Comparison of ENCODE assay signal across 22 cellular contexts in the genomic region with DNA sequence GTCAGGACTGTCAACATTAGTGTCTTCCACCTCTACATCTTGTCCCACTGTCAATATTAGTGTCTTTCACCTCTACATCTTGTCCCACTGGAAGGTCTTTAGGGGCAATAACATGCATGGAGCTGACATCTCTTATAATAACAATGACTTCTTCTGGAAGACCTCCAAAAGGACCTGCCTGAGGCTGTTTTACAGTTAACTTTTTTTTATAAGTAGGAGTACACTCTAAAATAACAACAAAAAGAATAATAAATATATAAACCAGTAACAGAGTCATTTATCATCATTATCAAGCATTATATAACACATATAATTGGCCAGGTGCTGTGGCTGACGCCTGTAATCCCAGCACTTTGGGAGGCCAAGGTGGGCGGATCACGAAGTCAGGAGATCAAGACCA.
"Had no signal": no experiment of that assay in that cellular context is flagged by ENCODE, and none has a peak within 500 bp of the region (broad histone marks: within the 10 kb centered on the region; RNA-seq: fewer than 3 reads in every experiment).

No MANE protein-coding gene starts in this region.

- ATAC-seq: K562, Panc1, SK-N-SH treated with all-trans-retinoic acid at 6 μM for 48 hours, T-helper 17 cell had no signal

- H3K4me3 ChIP-seq: K562, SJCRH30 had no signal

- H3K36me3 ChIP-seq: SJCRH30 had no signal

- H3K27ac ChIP-seq: KMS-11, RWPE1, SJCRH30 had no signal

- DNase-seq: Kasumi-1, MV-4-11, NCI-H1048, NCI-H1105, NCI-H1436 treated with DMSO at 0.1 percent for 48 hours, NCI-H1694, NCI-H1930, NCI-H2081, NCI-H2107, NCI-H2227 treated with DMSO at 0.1 percent for 48 hours, NCI-H524, NCI-H526 treated with DMSO at 0.1 percent for 48 hours, NCI-H774, SHP77, SJCRH30, T-helper 1 cell, T-helper 17 cell had no signal

- H3K9me3 ChIP-seq: SJCRH30 had no signal

- H3K27me3 ChIP-seq: SJCRH30 had no signal
